1 cellular context compared by ENCODE assay signal in genomic region chr2:166805753-166806152, GRCh38.
TF ChIP-seq lines count a peak whose summit lies in the region.

No MANE protein-coding gene starts in this region.

TF ChIP-seq in HepG2, 621 proteins besides CTCF, POLR2A, EP300 and RAD21 (continued from another document):
- TF ChIP-seq YY1 (IDR thresholded peaks at IDR 0.05; ENCODE audit: insufficient read depth, insufficient replicate concordance, low read depth, low read length): peak; percentile 34
- no peak for TF ChIP-seq ZBTB38 (CRISPR knock-in tag; IDR thresholded peaks at IDR 0.05)
- TF ChIP-seq CENPT (CRISPR knock-in tag; IDR thresholded peaks at IDR 0.05; ENCODE audit: low read depth): no peak
- TF ChIP-seq PRPF4 (IDR thresholded peaks at IDR 0.05; ENCODE audit: low read depth, low read length, poor library complexity, severe bottlenecking): no peak
- TF ChIP-seq ELF3 (CRISPR knock-in tag; IDR thresholded peaks at IDR 0.05): 0 out of 2 replicates have a peak, but pooled peaks have one; percentile 28
- TF ChIP-seq ZSCAN12 (CRISPR knock-in tag; IDR thresholded peaks at IDR 0.05): no peak
- TF ChIP-seq LRRFIP1 (CRISPR knock-in tag; conservative IDR thresholded peaks at IDR 0.05): no peak
- no peak for TF ChIP-seq GABPA (IDR thresholded peaks at IDR 0.05; ENCODE audit: low read depth, low read length)
- TF ChIP-seq GABPA (CRISPR knock-in tag; IDR thresholded peaks at IDR 0.05; ENCODE audit: low read depth): peak; percentile 31; the same call in 1 of the 2 replicates
